Comparison of ENCODE assay signal across 9 cellular contexts in the genomic region with DNA sequence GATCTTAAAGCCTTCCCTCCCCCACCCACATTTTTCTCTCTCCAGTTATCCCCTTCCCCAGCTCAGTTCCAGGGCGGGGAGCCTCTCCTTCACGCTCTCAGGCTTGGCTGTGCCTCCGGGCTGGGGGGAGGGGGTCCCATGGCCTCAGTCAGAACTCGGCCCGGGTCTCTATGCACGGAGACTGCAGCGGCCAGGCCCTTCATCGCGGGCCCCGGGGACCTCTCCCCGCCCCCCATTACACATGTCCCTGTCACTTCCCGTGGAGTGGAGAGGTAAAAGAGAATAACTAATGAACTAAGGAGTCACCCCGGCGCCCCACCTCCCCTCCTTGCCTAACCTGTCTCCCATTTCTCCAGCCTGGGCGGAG. TPM values are rescaled to one million over a fixed set of nuclear protein-coding genes. Genes with fewer than 3 reads are reported as not detected.
DNase-seq lines count a peak whose midpoint lies in the region; ATAC-seq and TF ChIP-seq lines count a peak whose summit lies in the region.
"Had no signal": no experiment of that assay in that cellular context is flagged by ENCODE, and none has a peak within 500 bp of the region (broad histone marks: within the 10 kb centered on the region; RNA-seq: fewer than 3 reads in every experiment).

No MANE protein-coding gene starts in this region.

- no peak overlapping the region for H2BK5ac ChIP-seq in mesenchymal stem cell (ENCODE audit: low read depth, low read length, poor library complexity, severe bottlenecking)

- H3K27me3 Mint-ChIP-seq in activated naive CD4-positive, alpha-beta T cell treated with anti-CD3 and anti-CD28 coated beads, Interleukin-2, amount 10 ng/mL, durations not matched to agents 7 days and 5 days = no peaks in the 10 kb centered on the region
- H3K27me3 Mint-ChIP-seq in activated naive CD4-positive, alpha-beta T cell treated with anti-CD3 and anti-CD28 coated beads for 36 hours (ENCODE audit: low read depth) = no peaks in the 10 kb centered on the region
- no peaks in the 10 kb centered on the region for H3K27me3 Mint-ChIP-seq in activated naive CD8-positive, alpha-beta T cell treated with anti-CD3 and anti-CD28 coated beads for 36 hours

- H2BK120ac ChIP-seq in mesenchymal stem cell (ENCODE audit: low read depth, low read length) = no peak overlapping the region

- CTCF ChIA-PET in activated naive CD4-positive, alpha-beta T cell treated with anti-CD3 and anti-CD28 coated beads, Interleukin-2, amount 10 ng/mL, durations not matched to agents 7 days and 5 days (lab: Charles Lee) = interaction anchor here (1.1 kb wide), 1 partner anchor 25 kb away, joined by 4 read pairs; no protein-coding TSS in a partner anchor
- CTCF ChIA-PET in activated naive CD4-positive, alpha-beta T cell treated with anti-CD3 and anti-CD28 coated beads for 36 hours (lab: Charles Lee) = no interaction called here

- H3K36me3 Mint-ChIP-seq in activated naive CD4-positive, alpha-beta T cell treated with anti-CD3 and anti-CD28 coated beads, Interleukin-2, amount 10 ng/mL, durations not matched to agents 7 days and 5 days = peaks cover 10% of the 10 kb centered on the region
- peaks cover 4% of the 10 kb centered on the region for H3K36me3 Mint-ChIP-seq in activated naive CD4-positive, alpha-beta T cell treated with anti-CD3 and anti-CD28 coated beads for 36 hours (ENCODE audit: low read depth)
- H3K36me3 Mint-ChIP-seq in activated naive CD8-positive, alpha-beta T cell treated with anti-CD3 and anti-CD28 coated beads for 36 hours = peaks cover 7% of the 10 kb centered on the region

- H3K27ac ChIP-seq in mesenchymal stem cell (ENCODE audit: low read length, poor library complexity, severe bottlenecking) (no peak overlapping the region), transverse colon (peak overlapping the region; percentile 77 to 89 (median 86))

- H3K4me1 ChIP-seq in mesenchymal stem cell (ENCODE audit: control insufficient read depth, insufficient read depth, low read depth, low read length) = peaks cover 14% of the 10 kb centered on the region
- H3K4me1 ChIP-seq in transverse colon = peaks cover 0 to 26% (median 8%) of the 10 kb centered on the region in 4 donors
- H3K4me1 ChIP-seq: colonic mucosa had no signal

- no peak overlapping the region for H3K14ac ChIP-seq in mesenchymal stem cell (ENCODE audit: low read length in 2 of 2)

- H4K8ac ChIP-seq in mesenchymal stem cell (ENCODE audit: low read length) = peak overlapping the region; percentile 72

- no peak for DNase-seq in activated naive CD4-positive, alpha-beta T cell treated with anti-CD3 and anti-CD28 coated beads, Interleukin-2, amount 10 ng/mL, durations not matched to agents 7 days and 5 days
- DNase-seq in activated naive CD4-positive, alpha-beta T cell treated with anti-CD3 and anti-CD28 coated beads for 36 hours = no peak
- no peak for DNase-seq in activated naive CD8-positive, alpha-beta T cell treated with anti-CD3 and anti-CD28 coated beads for 36 hours
- DNase-seq in mesenchymal stem cell (no peak), transverse colon (no peak), MV-4-11 (lab: John Stamatoyannopoulos, UW) (no peak), MG63 (no peak)
- DNase-seq: colonic mucosa had no signal

- no peak overlapping the region for H3K9ac ChIP-seq in mesenchymal stem cell (ENCODE audit: low read length)

- H2AFZ ChIP-seq in mesenchymal stem cell (ENCODE audit: low read depth, low read length) = no peak overlapping the region

- intact Hi-C loops in activated naive CD4-positive, alpha-beta T cell treated with anti-CD3 and anti-CD28 coated beads for 36 hours (cut with micrococcal nuclease) = loop anchor here (5.0 kb wide), 1 partner anchor 690 kb away; the partner anchor contains the start of gene USP27X
- intact Hi-C loops in transverse colon (cut with DNase I; ENCODE audit: low total_unique reads) = no loop called here

- peaks cover 44% of the 10 kb centered on the region for H3K4me1 Mint-ChIP-seq in activated naive CD4-positive, alpha-beta T cell treated with anti-CD3 and anti-CD28 coated beads, Interleukin-2, amount 10 ng/mL, durations not matched to agents 7 days and 5 days
- H3K4me1 Mint-ChIP-seq in activated naive CD4-positive, alpha-beta T cell treated with anti-CD3 and anti-CD28 coated beads for 36 hours (ENCODE audit: low read depth) = peaks cover 16% of the 10 kb centered on the region
- H3K4me1 Mint-ChIP-seq in activated naive CD8-positive, alpha-beta T cell treated with anti-CD3 and anti-CD28 coated beads for 36 hours = peaks cover 12% of the 10 kb centered on the region

- no peak for TF ChIP-seq CTCF in transverse colon (IDR thresholded peaks at IDR 0.05)

- no peak overlapping the region for H3K18ac ChIP-seq in mesenchymal stem cell (ENCODE audit: low read depth in 1 of 2, low read length in 2 of 2)

- no peak overlapping the region for H4K91ac ChIP-seq in mesenchymal stem cell (ENCODE audit: low read length)

- H3K9me3 ChIP-seq in mesenchymal stem cell (ENCODE audit: control insufficient read depth, low read length) = no peaks in the 10 kb centered on the region
- H3K9me3 ChIP-seq in transverse colon = no peaks in the 10 kb centered on the region
- H3K9me3 ChIP-seq in MG63 = no peaks in the 10 kb centered on the region
- H3K9me3 ChIP-seq: colonic mucosa had no signal

- no peak for TF ChIP-seq POLR2A in transverse colon (IDR thresholded peaks at IDR 0.05)

- peak overlapping the region; percentile 83 for H3K4me3 Mint-ChIP-seq in activated naive CD4-positive, alpha-beta T cell treated with anti-CD3 and anti-CD28 coated beads, Interleukin-2, amount 10 ng/mL, durations not matched to agents 7 days and 5 days
- no peak overlapping the region for H3K4me3 Mint-ChIP-seq in activated naive CD4-positive, alpha-beta T cell treated with anti-CD3 and anti-CD28 coated beads for 36 hours
- peak overlapping the region; percentile 90 for H3K4me3 Mint-ChIP-seq in activated naive CD8-positive, alpha-beta T cell treated with anti-CD3 and anti-CD28 coated beads for 36 hours

- H2BK12ac ChIP-seq in mesenchymal stem cell (ENCODE audit: low read length in 2 of 2) = no peak overlapping the region

- H3K36me3 ChIP-seq in mesenchymal stem cell (ENCODE audit: control insufficient read depth in 1 of 2, insufficient read depth in 2 of 2, low read depth in 1 of 2, low read length in 2 of 2) (peaks cover 3 to 15% of the 10 kb centered on the region in 2 experiments), transverse colon (peaks cover 0 to 4% (median 0%) of the 10 kb centered on the region in 4 donors), MG63 (peaks cover 2% of the 10 kb centered on the region; the same call in 1 of the 2 replicates)
- H3K36me3 ChIP-seq: colonic mucosa had no signal

- H3K23ac ChIP-seq in mesenchymal stem cell (ENCODE audit: low read length in 2 of 2) = no peak overlapping the region

- H3K27me3 ChIP-seq in mesenchymal stem cell (ENCODE audit: control insufficient read depth in 1 of 2, insufficient read depth in 1 of 2, low read length in 2 of 2) (no peaks in the 10 kb centered on the region), transverse colon (no peaks in the 10 kb centered on the region), MG63 (no peaks in the 10 kb centered on the region)
- H3K27me3 ChIP-seq: colonic mucosa had no signal

- no peak overlapping the region for H3K4ac ChIP-seq in mesenchymal stem cell (ENCODE audit: low read depth in 1 of 2, low read length in 2 of 2)

- H3K4me3 ChIP-seq in mesenchymal stem cell (ENCODE audit: insufficient read depth in 1 of 2, low read depth in 1 of 2, low read length in 2 of 2) (no peak overlapping the region), transverse colon (no peak overlapping the region), MG63 (no peak overlapping the region)

- TF ChIP-seq EP300 in transverse colon (IDR thresholded peaks at IDR 0.05; ENCODE audit: low read depth) = no peak

- no peak overlapping the region for H2BK15ac ChIP-seq in mesenchymal stem cell (ENCODE audit: low read depth, poor library complexity, severe bottlenecking)

- in situ Hi-C loops in transverse colon (cut with MboI; ENCODE audit: low pct_ligation_motif_present in 1 of 4, low pct_unique_long_range_greater_than_20kb in 1 of 4, low sequenced_read_pairs in 3 of 4) = no loop called here

- H3K4me2 ChIP-seq in mesenchymal stem cell (ENCODE audit: low read length, poor library complexity, severe bottlenecking) = no peak overlapping the region

- ATAC-seq in HG02798 (IDR thresholded peaks at IDR 0.05; ENCODE audit: poor library complexity, unreplicated experiment) = no peak

- no peak overlapping the region for H3K27ac Mint-ChIP-seq in activated naive CD4-positive, alpha-beta T cell treated with anti-CD3 and anti-CD28 coated beads, Interleukin-2, amount 10 ng/mL, durations not matched to agents 7 days and 5 days
- no peak overlapping the region for H3K27ac Mint-ChIP-seq in activated naive CD4-positive, alpha-beta T cell treated with anti-CD3 and anti-CD28 coated beads for 36 hours
- H3K27ac Mint-ChIP-seq in activated naive CD8-positive, alpha-beta T cell treated with anti-CD3 and anti-CD28 coated beads for 36 hours = peak overlapping the region; percentile 82

- WGBS in mesenchymal stem cell = 40% methylated on average over 5 of the region's 15 CpGs
- WGBS in transverse colon (ENCODE audit: low coverage in 1 of 2), 2 donors = 76 to 80% methylated on average over 1 to 12 of the region's 15 CpGs

- peaks cover 8% of the 10 kb centered on the region for H3K79me1 ChIP-seq in mesenchymal stem cell (replicated peaks; ENCODE audit: low read length, poor library complexity, severe bottlenecking)

- H2AK5ac ChIP-seq in mesenchymal stem cell (ENCODE audit: low read length, severe bottlenecking) = no peak overlapping the region

- no peaks in the 10 kb centered on the region for H3K9me3 Mint-ChIP-seq in activated naive CD4-positive, alpha-beta T cell treated with anti-CD3 and anti-CD28 coated beads, Interleukin-2, amount 10 ng/mL, durations not matched to agents 7 days and 5 days
- no peaks in the 10 kb centered on the region for H3K9me3 Mint-ChIP-seq in activated naive CD4-positive, alpha-beta T cell treated with anti-CD3 and anti-CD28 coated beads for 36 hours
- no peaks in the 10 kb centered on the region for H3K9me3 Mint-ChIP-seq in activated naive CD8-positive, alpha-beta T cell treated with anti-CD3 and anti-CD28 coated beads for 36 hours

RNA-seq across cellular contexts. Expression of gene PRICKLE3, which starts 0.8 kb away (rescaled TPM):
- total RNA-seq in activated naive CD4-positive, alpha-beta T cell treated with anti-CD3 and anti-CD28 coated beads for 36 hours = 1 to 10 TPM; 9.2 to 9.3 TPM
- total RNA-seq in activated naive CD8-positive, alpha-beta T cell treated with anti-CD3 and anti-CD28 coated beads for 36 hours = 10 to 100 TPM; 16.3 to 16.7 TPM
- 9.3 TPM for polyA plus RNA-seq in mesenchymal stem cell (2013, experiment 1 of 2)
- polyA plus RNA-seq in mesenchymal stem cell (2013, experiment 2 of 2) = 9.3 TPM
- total RNA-seq in transverse colon = 10 to 100 TPM; 14.5 to 40.0 (median 33.2) TPM
- 1.2 and 8.3 TPM in 2 replicates for total RNA-seq in MG63 (2014; rRNA removed; shearing (Covaris generic); ENCODE audit: low replicate concordance)

RNA-seq across cellular contexts. Expression of gene SYP, which starts 13.0 kb away (rescaled TPM):
- 1 to 10 TPM; 2.5 to 2.6 TPM for total RNA-seq in activated naive CD4-positive, alpha-beta T cell treated with anti-CD3 and anti-CD28 coated beads for 36 hours
- total RNA-seq in activated naive CD8-positive, alpha-beta T cell treated with anti-CD3 and anti-CD28 coated beads for 36 hours = 1 to 10 TPM; 4.4 to 4.6 TPM
- polyA plus RNA-seq in mesenchymal stem cell (2013, experiment 1 of 2) = 0.18 TPM
- polyA plus RNA-seq in mesenchymal stem cell (2013, experiment 2 of 2) = 0.18 TPM
- 1 to 10 TPM; 1.1 to 7.6 (median 5.0) TPM for total RNA-seq in transverse colon
- 0.17 and 0.63 TPM in 2 replicates for total RNA-seq in MG63 (2014; rRNA removed; shearing (Covaris generic); ENCODE audit: low replicate concordance)

RNA-seq across cellular contexts. Expression of gene PLP2, which starts 15.3 kb away (rescaled TPM):
- total RNA-seq in activated naive CD4-positive, alpha-beta T cell treated with anti-CD3 and anti-CD28 coated beads for 36 hours = 100 to 1,000 TPM; 143 to 145 TPM
- total RNA-seq in activated naive CD8-positive, alpha-beta T cell treated with anti-CD3 and anti-CD28 coated beads for 36 hours = 10 to 100 TPM; 46.8 to 48.2 TPM
- polyA plus RNA-seq in mesenchymal stem cell (2013, experiment 1 of 2) = 302 TPM
- polyA plus RNA-seq in mesenchymal stem cell (2013, experiment 2 of 2) = 293 TPM
- 10 to 100 TPM; 31.0 to 60.3 (median 43.2) TPM for total RNA-seq in transverse colon
- 114 and 139 TPM in 2 replicates for total RNA-seq in MG63 (2014; rRNA removed; shearing (Covaris generic); ENCODE audit: low replicate concordance)

RNA-seq across cellular contexts. Expression of gene MAGIX, which starts 24.5 kb away (rescaled TPM):
- under 1 TPM; 0.25 to 0.26 TPM for total RNA-seq in activated naive CD4-positive, alpha-beta T cell treated with anti-CD3 and anti-CD28 coated beads for 36 hours
- total RNA-seq in activated naive CD8-positive, alpha-beta T cell treated with anti-CD3 and anti-CD28 coated beads for 36 hours = under 1 TPM; 0.47 to 0.88 TPM
- polyA plus RNA-seq in mesenchymal stem cell (2013, experiment 1 of 2) = 0.83 TPM
- 0.66 TPM for polyA plus RNA-seq in mesenchymal stem cell (2013, experiment 2 of 2)
- total RNA-seq in transverse colon = 10 to 100 TPM in 3 of 4 donors, 1 to 10 TPM in 1; 5.6 to 28.8 (median 12.7) TPM
- total RNA-seq in MG63 (2014; rRNA removed; shearing (Covaris generic); ENCODE audit: low replicate concordance) = 1.1 and 3.2 TPM in 2 replicates

RNA-seq across cellular contexts. Expression of gene CACNA1F, which starts 46.1 kb away (rescaled TPM):
- 1 to 10 TPM in 1 of 2 experiments, under 1 TPM in 1; 0.62 to 1.0 TPM for total RNA-seq in activated naive CD4-positive, alpha-beta T cell treated with anti-CD3 and anti-CD28 coated beads for 36 hours
- under 1 TPM; 0.72 to 0.85 TPM for total RNA-seq in activated naive CD8-positive, alpha-beta T cell treated with anti-CD3 and anti-CD28 coated beads for 36 hours
- not detected for polyA plus RNA-seq in mesenchymal stem cell (2013, experiment 1 of 2)
- not detected for polyA plus RNA-seq in mesenchymal stem cell (2013, experiment 2 of 2)
- total RNA-seq in transverse colon = 1 to 10 TPM in 1 of 4 donors, under 1 TPM in 2, not detected in 1; 0.32 to 2.8 (median 0.96) TPM
- total RNA-seq in MG63 (2014; rRNA removed; shearing (Covaris generic); ENCODE audit: low replicate concordance) = not detected in 2 replicates
